ENCODE assay signal across 25 cellular contexts in genomic region chr17:57909548-57909947, GRCh38. TPM values are rescaled to one million over a fixed set of nuclear protein-coding genes. Genes with fewer than 3 reads are reported as not detected.
A peak's percentile ranks its signal among the peaks of the same experiment; 100 is the strongest.
DNase-seq lines count a peak whose midpoint lies in the region; ATAC-seq and TF ChIP-seq lines count a peak whose summit lies in the region.
"Had no signal": no experiment of that assay in that cellular context is flagged by ENCODE, and none has a peak within 500 bp of the region (broad histone marks: within the 10 kb centered on the region; RNA-seq: fewer than 3 reads in every experiment).

No MANE protein-coding gene starts in this region.

- peak overlapping the region; percentile 41 for H3K27ac ChIP-seq in left ventricle myocardium inferior (replicated peaks)
- peak overlapping the region; percentile 85 for H3K27ac ChIP-seq in cingulate gyrus (ENCODE audit: low read depth, low read length)
- H3K27ac ChIP-seq in layer of hippocampus (ENCODE audit: low read depth, low read length), result peak overlapping the region; percentile 89
- peak overlapping the region; percentile 96 for H3K27ac ChIP-seq in temporal lobe (ENCODE audit: low read depth, low read length)
- no peak overlapping the region for H3K27ac ChIP-seq in adrenal gland
- H3K27ac ChIP-seq: ascending aorta, PC-9, thyroid gland had no signal

- H3K36me3 ChIP-seq in left ventricle myocardium inferior, result no peaks in the 10 kb centered on the region
- H3K36me3 ChIP-seq in adrenal gland (replicated peaks in 1 of 2), result no peaks in the 10 kb centered on the region
- H3K36me3 ChIP-seq: ascending aorta, thyroid gland had no signal

- WGBS in adrenal gland, 4 donors, result 90 to 93% (median 92%) methylated on average over 5 of the region's 5 CpGs

- TF ChIP-seq CTCF in left ventricle myocardium inferior (IDR thresholded peaks at IDR 0.05; ENCODE audit: borderline replicate concordance) (no peak), omental fat pad (IDR thresholded peaks at IDR 0.05) (no peak), adrenal gland (IDR thresholded peaks at IDR 0.05) (no peak)

- intact Hi-C loops in left ventricle myocardium inferior (cut with micrococcal nuclease), result no loop called here
- intact Hi-C loops in Right ventricle myocardium inferior (cut with DNase I), result no loop called here
- intact Hi-C loops in adrenal gland (cut with DNase I), result no loop called here

- H3K4me1 ChIP-seq in left ventricle myocardium inferior (peaks cover 82% of the 10 kb centered on the region), adrenal gland (replicated peaks in 1 of 2) (peaks cover 10 to 29% of the 10 kb centered on the region in 2 donors)

- ATAC-seq in Right ventricle myocardium inferior (no peak), omental fat pad (ENCODE audit: low FRiP score) (no peak), HG03159 (IDR thresholded peaks at IDR 0.05; ENCODE audit: unreplicated experiment) (no peak)
- ATAC-seq: K562; stimulated activated naive CD8-positive, alpha-beta T cell treated with anti-CD3 and anti-CD28 coated beads, Interleukin-15, Interleukin-2, amounts not matched to agents 100 U/mL and 50 U/mL, for 24 hours had no signal

- TF ChIP-seq POLR2A in adrenal gland (IDR thresholded peaks at IDR 0.05), result no peak

- no peak for DNase-seq in left ventricle myocardium inferior
- DNase-seq in Right ventricle myocardium inferior (ENCODE audit: missing footprints), result no peak
- DNase-seq in omental fat pad (ENCODE audit: low spot score), result no peak
- DNase-seq in adrenal gland, result no peak
- DNase-seq: activated CD4-positive, alpha-beta T cell treated with anti-CD3 and anti-CD28 coated beads for 4 hours; activated T-cell treated with anti-CD3 and anti-CD28 coated beads for 4 hours; CD8-positive, alpha-beta memory T cell; DMS53; glutamatergic neuron; HCEC 1CT; kidney glomerular epithelial cell; mammary epithelial cell; NCI-H1105 treated with DMSO at 0.1 percent for 48 hours; NCI-H2029 treated with DMSO at 0.1 percent for 48 hours; NCI-H226; PC-9; SHP77; stimulated activated naive CD8-positive, alpha-beta T cell treated with anti-CD3 and anti-CD28 coated beads, Interleukin-15, Interleukin-2, amounts not matched to agents 100 U/mL and 50 U/mL, for 24 hours; thyroid gland had no signal

- H3K27me3 ChIP-seq in left ventricle myocardium inferior (ENCODE audit: low read depth) (no peaks in the 10 kb centered on the region), layer of hippocampus (ENCODE audit: control insufficient read depth, insufficient read depth, low read length) (no peaks in the 10 kb centered on the region), adrenal gland (no peaks in the 10 kb centered on the region)
- H3K27me3 ChIP-seq: ascending aorta, thyroid gland had no signal

- H3K9me3 ChIP-seq in left ventricle myocardium inferior (replicated peaks), result no peaks in the 10 kb centered on the region
- H3K9me3 ChIP-seq in adrenal gland (replicated peaks in 1 of 3), result no peaks in the 10 kb centered on the region
- H3K9me3 ChIP-seq: ascending aorta, thyroid gland had no signal

- H3K4me3 ChIP-seq in left ventricle myocardium inferior, result no peak overlapping the region
- H3K4me3 ChIP-seq in adrenal gland, result no peak overlapping the region
- H3K4me3 ChIP-seq: ascending aorta, K562, PC-9, thyroid gland had no signal

RNA-seq across cellular contexts. Expression of gene CUEDC1, which starts 45.7 kb away (rescaled TPM):
- total RNA-seq in left ventricle myocardium inferior (43.2 TPM), Right ventricle myocardium inferior (49.1 TPM), temporal lobe (9.1 TPM), omental fat pad (10 to 100 TPM; 17.1 to 25.7 (median 22.1) TPM), adrenal gland (10 to 100 TPM; 23.9 to 47.3 (median 39.1) TPM)
- 10 to 100 TPM; 19.9 to 45.1 (median 40.1) TPM for polyA plus RNA-seq in adrenal gland
- polyA plus RNA-seq: CD8-positive, alpha-beta memory T cell had no signal

RNA-seq across cellular contexts. Expression of gene MRPS23, which starts 59.7 kb away (rescaled TPM):
- total RNA-seq in left ventricle myocardium inferior (89.4 TPM), Right ventricle myocardium inferior (86.7 TPM), temporal lobe (17.7 TPM), omental fat pad (10 to 100 TPM in 3 of 4 donors, 1 to 10 TPM in 1; 7.9 to 17.1 (median 15.2) TPM), adrenal gland (10 to 100 TPM in 7 of 8 donors, 1 to 10 TPM in 1; 8.5 to 52.2 (median 36.6) TPM)
- 10 to 100 TPM; 10.3 to 70.4 (median 10.8) TPM for polyA plus RNA-seq in adrenal gland

Comparison
In these comparisons a context has a peak if more than half of its experiments do, and no peak if none do; other contexts are left out.
1. H3K27ac ChIP-seq: peak in left ventricle myocardium inferior (single experiment), cingulate gyrus (single experiment), layer of hippocampus (single experiment) and temporal lobe (single experiment); none in adrenal gland (0 of 5).